Comparison of ENCODE assay signal across 8 cellular contexts in the genomic region with DNA sequence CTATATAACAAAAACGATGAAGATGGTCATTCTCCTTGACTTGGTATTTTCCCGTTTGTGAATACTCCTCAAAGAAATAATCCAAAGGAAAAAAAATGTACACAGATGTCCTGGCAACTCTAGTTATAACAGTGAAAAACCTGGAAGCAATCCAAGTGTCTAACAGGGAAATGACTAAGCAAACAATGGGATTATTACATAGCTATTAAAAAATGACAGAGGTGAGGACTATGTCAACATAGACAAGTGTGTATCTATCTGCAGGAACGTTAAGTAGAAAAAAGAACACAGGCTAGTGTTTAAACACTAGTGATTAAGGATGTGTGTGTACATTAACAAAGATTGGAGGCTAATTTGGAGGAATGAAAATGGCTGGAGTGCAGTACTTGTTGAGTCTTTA. TPM values are rescaled to one million over a fixed set of nuclear protein-coding genes. Genes with fewer than 3 reads are reported as not detected.
DNase-seq lines count a peak whose midpoint lies in the region; ATAC-seq and TF ChIP-seq lines count a peak whose summit lies in the region.

No MANE protein-coding gene starts in this region.

- ATAC-seq in SK-N-SH treated with all-trans-retinoic acid at 6 μM for 48 hours = peak; percentile 86
- ATAC-seq in stimulated activated naive CD8-positive, alpha-beta T cell treated with anti-CD3 and anti-CD28 coated beads, Interleukin-15, amount 100 ng/mL, for 72 hours = no peak
- ATAC-seq in HG03442 (IDR thresholded peaks at IDR 0.05; ENCODE audit: unreplicated experiment) = no peak

- H3K4me1 ChIP-seq in hepatocyte (ENCODE audit: insufficient read depth) = peaks cover 5% of the 10 kb centered on the region

- WGBS in hepatocyte (ENCODE audit: low lambda C conversion rate, missing lambda C conversion rate) = 40% methylated on average over 3 of the region's 3 CpGs

- H3K4me3 ChIP-seq in AG10803 (ENCODE audit: low read length) (no peak overlapping the region), hepatocyte (no peak overlapping the region)

- H4K20me1 ChIP-seq in hepatocyte (ENCODE audit: insufficient read depth, poor library complexity, severe bottlenecking) = no peaks in the 10 kb centered on the region

- no peaks in the 10 kb centered on the region for H3K9me3 Mint-ChIP-seq in stimulated activated naive CD8-positive, alpha-beta T cell treated with anti-CD3 and anti-CD28 coated beads, Interleukin-15, amount 100 ng/mL, for 72 hours

- no peaks in the 10 kb centered on the region for H3K27me3 ChIP-seq in hepatocyte

- DNase-seq in AG10803 (ENCODE audit: low read depth) (peak; percentile 87), NCI-H1092 (lab: John Stamatoyannopoulos, UW) (peak; percentile 29), hepatocyte (ENCODE audit: low spot score) (peak; percentile 58), MV-4-11 (lab: John Stamatoyannopoulos, UW) (no peak), NOMO-1 treated with DMSO at 0.1 percent for 48 hours (lab: John Stamatoyannopoulos, UW; ENCODE audit: unreplicated experiment) (no peak)
- no peak for DNase-seq in stimulated activated naive CD8-positive, alpha-beta T cell treated with anti-CD3 and anti-CD28 coated beads, Interleukin-15, amount 100 ng/mL, for 72 hours

- no peak overlapping the region for H3K4me2 ChIP-seq in hepatocyte

- H3K4me3 Mint-ChIP-seq in stimulated activated naive CD8-positive, alpha-beta T cell treated with anti-CD3 and anti-CD28 coated beads, Interleukin-15, amount 100 ng/mL, for 72 hours = no peak overlapping the region

- no peaks in the 10 kb centered on the region for H3K9me2 ChIP-seq in hepatocyte (replicated peaks; ENCODE audit: insufficient read depth)

- no peaks in the 10 kb centered on the region for H3K27me3 Mint-ChIP-seq in stimulated activated naive CD8-positive, alpha-beta T cell treated with anti-CD3 and anti-CD28 coated beads, Interleukin-15, amount 100 ng/mL, for 72 hours

- no peak overlapping the region for H2AFZ ChIP-seq in hepatocyte

- H3K36me3 ChIP-seq in hepatocyte (replicated peaks; ENCODE audit: insufficient read depth, low read depth) = no peaks in the 10 kb centered on the region

- no peaks in the 10 kb centered on the region for H3K9me3 ChIP-seq in hepatocyte (ENCODE audit: low read depth)

- no peaks in the 10 kb centered on the region for H3K79me2 ChIP-seq in hepatocyte

- no peaks in the 10 kb centered on the region for H3K4me1 Mint-ChIP-seq in stimulated activated naive CD8-positive, alpha-beta T cell treated with anti-CD3 and anti-CD28 coated beads, Interleukin-15, amount 100 ng/mL, for 72 hours

- no peak overlapping the region for H3K27ac Mint-ChIP-seq in stimulated activated naive CD8-positive, alpha-beta T cell treated with anti-CD3 and anti-CD28 coated beads, Interleukin-15, amount 100 ng/mL, for 72 hours

- no peak for TF ChIP-seq CTCF in AG10803 (conservative IDR thresholded peaks at IDR 0.05; ENCODE audit: low read length)
- no peak for TF ChIP-seq CTCF in hepatocyte (IDR thresholded peaks at IDR 0.05; ENCODE audit: poor library complexity)

- no peak overlapping the region for H3K27ac ChIP-seq in hepatocyte

TF ChIP-seq in SK-N-SH treated with all-trans-retinoic acid at 6 μM for 48 hours, 23 proteins besides CTCF, POLR2A, EP300 and RAD21:
- TF ChIP-seq ARNTL (CRISPR knock-in tag; IDR thresholded peaks at IDR 0.05; ENCODE audit: borderline replicate concordance, low read depth) (no peak), ISL1 (CRISPR knock-in tag; IDR thresholded peaks at IDR 0.05) (peak; percentile 58), ESRRG (CRISPR knock-in tag; IDR thresholded peaks at IDR 0.05) (no peak)
- TF ChIP-seq, protein P1, sequence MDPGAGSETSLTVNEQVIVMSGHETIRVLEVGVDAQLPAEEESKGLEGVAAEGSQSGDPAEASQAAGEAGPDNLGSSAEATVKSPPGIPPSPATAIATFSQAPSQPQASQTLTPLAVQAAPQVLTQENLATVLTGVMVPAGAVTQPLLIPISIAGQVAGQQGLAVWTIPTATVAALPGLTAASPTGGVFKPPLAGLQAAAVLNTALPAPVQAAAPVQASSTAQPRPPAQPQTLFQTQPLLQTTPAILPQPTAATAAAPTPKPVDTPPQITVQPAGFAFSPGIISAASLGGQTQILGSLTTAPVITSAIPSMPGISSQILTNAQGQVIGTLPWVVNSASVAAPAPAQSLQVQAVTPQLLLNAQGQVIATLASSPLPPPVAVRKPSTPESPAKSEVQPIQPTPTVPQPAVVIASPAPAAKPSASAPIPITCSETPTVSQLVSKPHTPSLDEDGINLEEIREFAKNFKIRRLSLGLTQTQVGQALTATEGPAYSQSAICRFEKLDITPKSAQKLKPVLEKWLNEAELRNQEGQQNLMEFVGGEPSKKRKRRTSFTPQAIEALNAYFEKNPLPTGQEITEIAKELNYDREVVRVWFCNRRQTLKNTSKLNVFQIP (CRISPR knock-in tag; IDR thresholded peaks at IDR 0.05; ENCODE audit: borderline replicate concordance, low read depth) = no peak

RNA-seq across cellular contexts. Expression of gene APOLD1, which starts 5.9 kb away (rescaled TPM):
- total RNA-seq in hepatocyte = 5.6 and 6.0 TPM in 2 replicates
- 1.5 and 3.8 TPM in 2 replicates for polyA plus RNA-seq in hepatocyte

RNA-seq across cellular contexts. Expression of gene DDX47, which starts 33.6 kb away (rescaled TPM):
- total RNA-seq in hepatocyte = 69.4 and 74.4 TPM in 2 replicates
- 51.6 and 56.2 TPM in 2 replicates for polyA plus RNA-seq in hepatocyte

Comparison
In these comparisons a context has a peak if more than half of its experiments do, and no peak if none do; other contexts are left out.
1. DNase-seq: peak in AG10803 (single experiment), NCI-H1092 (single experiment) and hepatocyte (single experiment); none in stimulated activated naive CD8-positive, alpha-beta T cell treated with anti-CD3 and anti-CD28 coated beads, Interleukin-15, amount 100 ng/mL, for 72 hours (0 of 2), MV-4-11 (single experiment) and NOMO-1 treated with DMSO at 0.1 percent for 48 hours (single experiment).